Comparison of ENCODE assay signal across 8 cellular contexts in the genomic region with DNA sequence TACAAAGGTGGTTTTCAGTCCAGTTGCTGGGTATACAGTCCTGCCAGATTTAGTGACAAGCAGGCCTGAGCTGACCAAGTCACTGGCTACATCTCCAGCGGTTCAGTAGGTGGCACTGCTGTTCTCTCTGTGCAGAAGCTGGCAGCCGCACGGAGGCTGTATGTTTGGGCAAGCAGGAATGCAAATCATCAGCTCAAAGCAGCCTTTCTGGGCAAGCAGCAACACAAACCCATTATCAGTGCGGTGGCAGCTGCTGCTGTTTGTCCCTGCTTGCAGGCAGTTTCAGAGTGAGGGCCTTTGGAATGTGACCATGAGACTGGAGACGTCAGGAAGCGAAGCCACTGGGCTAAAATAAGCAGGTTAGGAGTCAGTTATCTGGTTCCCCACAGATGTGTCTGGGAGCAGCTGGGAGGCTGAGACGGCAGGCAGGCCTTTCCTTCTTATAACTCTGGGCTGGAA.
DNase-seq lines count a peak whose midpoint lies in the region; ATAC-seq and TF ChIP-seq lines count a peak whose summit lies in the region.

No MANE protein-coding gene starts in this region.

- peaks cover 3% of the 10 kb centered on the region for H3K9me3 Mint-ChIP-seq in activated naive CD8-positive, alpha-beta T cell (ENCODE audit: low read depth)

- no peaks in the 10 kb centered on the region for H3K27me3 Mint-ChIP-seq in activated naive CD8-positive, alpha-beta T cell

- H3K36me3 Mint-ChIP-seq in activated naive CD8-positive, alpha-beta T cell: peaks cover 3% of the 10 kb centered on the region

- peak; percentile 88 for TF ChIP-seq CTCF in GM12874 (IDR thresholded peaks at IDR 0.05; ENCODE audit: insufficient read depth, low read depth, low read length)

- DNase-seq in NCI-H1092 (lab: John Stamatoyannopoulos, UW): peak; percentile 59
- peak; percentile 90 for DNase-seq in Right ventricle myocardium superior
- DNase-seq in posterior vena cava (ENCODE audit: low spot score): peak; percentile 95
- DNase-seq in ureter (ENCODE audit: low spot score): peak; percentile 90

- peak overlapping the region; percentile 35 for H3K27ac Mint-ChIP-seq in activated naive CD8-positive, alpha-beta T cell

- ATAC-seq in HG02678 (IDR thresholded peaks at IDR 0.05; ENCODE audit: unreplicated experiment) (peak; percentile 100), SK-N-SH treated with all-trans-retinoic acid at 6 μM for 48 hours (peak; percentile 100), Right ventricle myocardium superior (ENCODE audit: poor library complexity) (peak; percentile 99)

- no peak overlapping the region for H3K4me3 Mint-ChIP-seq in activated naive CD8-positive, alpha-beta T cell

- intact Hi-C loops in Right ventricle myocardium superior (cut with DNase I): no loop called here
- intact Hi-C loops in posterior vena cava (cut with DNase I): loop anchor here in 1 of 2 donors (2.0 kb wide), 1 partner anchor 146 kb away; no protein-coding TSS in a partner anchor

- peaks cover 9% of the 10 kb centered on the region for H3K4me1 Mint-ChIP-seq in activated naive CD8-positive, alpha-beta T cell (ENCODE audit: low read depth)

TF ChIP-seq in SK-N-SH treated with all-trans-retinoic acid at 6 μM for 48 hours, 23 proteins besides CTCF, POLR2A, EP300 and RAD21:
- TF ChIP-seq SNAI2 (CRISPR knock-in tag; IDR thresholded peaks at IDR 0.05) (no peak), CREB5 (CRISPR knock-in tag; IDR thresholded peaks at IDR 0.05; ENCODE audit: low read depth) (no peak), ARNTL (CRISPR knock-in tag; IDR thresholded peaks at IDR 0.05; ENCODE audit: borderline replicate concordance, low read depth) (no peak), ZFP3 (CRISPR knock-in tag; IDR thresholded peaks at IDR 0.05) (no peak), ESRRG (CRISPR knock-in tag; IDR thresholded peaks at IDR 0.05) (no peak), TCF4 (CRISPR knock-in tag; IDR thresholded peaks at IDR 0.05; ENCODE audit: borderline replicate concordance) (no peak), CSDC2 (CRISPR knock-in tag; IDR thresholded peaks at IDR 0.05) (no peak), ZNF565 (CRISPR knock-in tag; conservative IDR thresholded peaks at IDR 0.05; ENCODE audit: low read depth) (no peak), ZNF8 (CRISPR knock-in tag; IDR thresholded peaks at IDR 0.05) (no peak)
- TF ChIP-seq, protein P1, sequence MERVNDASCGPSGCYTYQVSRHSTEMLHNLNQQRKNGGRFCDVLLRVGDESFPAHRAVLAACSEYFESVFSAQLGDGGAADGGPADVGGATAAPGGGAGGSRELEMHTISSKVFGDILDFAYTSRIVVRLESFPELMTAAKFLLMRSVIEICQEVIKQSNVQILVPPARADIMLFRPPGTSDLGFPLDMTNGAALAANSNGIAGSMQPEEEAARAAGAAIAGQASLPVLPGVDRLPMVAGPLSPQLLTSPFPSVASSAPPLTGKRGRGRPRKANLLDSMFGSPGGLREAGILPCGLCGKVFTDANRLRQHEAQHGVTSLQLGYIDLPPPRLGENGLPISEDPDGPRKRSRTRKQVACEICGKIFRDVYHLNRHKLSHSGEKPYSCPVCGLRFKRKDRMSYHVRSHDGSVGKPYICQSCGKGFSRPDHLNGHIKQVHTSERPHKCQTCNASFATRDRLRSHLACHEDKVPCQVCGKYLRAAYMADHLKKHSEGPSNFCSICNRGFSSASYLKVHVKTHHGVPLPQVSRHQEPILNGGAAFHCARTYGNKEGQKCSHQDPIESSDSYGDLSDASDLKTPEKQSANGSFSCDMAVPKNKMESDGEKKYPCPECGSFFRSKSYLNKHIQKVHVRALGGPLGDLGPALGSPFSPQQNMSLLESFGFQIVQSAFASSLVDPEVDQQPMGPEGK (CRISPR knock-in tag; IDR thresholded peaks at IDR 0.05; ENCODE audit: borderline replicate concordance): no peak
- TF ChIP-seq, protein P2, sequence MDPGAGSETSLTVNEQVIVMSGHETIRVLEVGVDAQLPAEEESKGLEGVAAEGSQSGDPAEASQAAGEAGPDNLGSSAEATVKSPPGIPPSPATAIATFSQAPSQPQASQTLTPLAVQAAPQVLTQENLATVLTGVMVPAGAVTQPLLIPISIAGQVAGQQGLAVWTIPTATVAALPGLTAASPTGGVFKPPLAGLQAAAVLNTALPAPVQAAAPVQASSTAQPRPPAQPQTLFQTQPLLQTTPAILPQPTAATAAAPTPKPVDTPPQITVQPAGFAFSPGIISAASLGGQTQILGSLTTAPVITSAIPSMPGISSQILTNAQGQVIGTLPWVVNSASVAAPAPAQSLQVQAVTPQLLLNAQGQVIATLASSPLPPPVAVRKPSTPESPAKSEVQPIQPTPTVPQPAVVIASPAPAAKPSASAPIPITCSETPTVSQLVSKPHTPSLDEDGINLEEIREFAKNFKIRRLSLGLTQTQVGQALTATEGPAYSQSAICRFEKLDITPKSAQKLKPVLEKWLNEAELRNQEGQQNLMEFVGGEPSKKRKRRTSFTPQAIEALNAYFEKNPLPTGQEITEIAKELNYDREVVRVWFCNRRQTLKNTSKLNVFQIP (CRISPR knock-in tag; IDR thresholded peaks at IDR 0.05; ENCODE audit: borderline replicate concordance, low read depth): no peak

Comparison
In these comparisons a context has a peak if more than half of its experiments do, and no peak if none do; other contexts are left out.
1. Peak in every context shown above with its lines: DNase-seq and ATAC-seq.